Comparison of ENCODE assay signal across 22 cellular contexts in the genomic region with DNA sequence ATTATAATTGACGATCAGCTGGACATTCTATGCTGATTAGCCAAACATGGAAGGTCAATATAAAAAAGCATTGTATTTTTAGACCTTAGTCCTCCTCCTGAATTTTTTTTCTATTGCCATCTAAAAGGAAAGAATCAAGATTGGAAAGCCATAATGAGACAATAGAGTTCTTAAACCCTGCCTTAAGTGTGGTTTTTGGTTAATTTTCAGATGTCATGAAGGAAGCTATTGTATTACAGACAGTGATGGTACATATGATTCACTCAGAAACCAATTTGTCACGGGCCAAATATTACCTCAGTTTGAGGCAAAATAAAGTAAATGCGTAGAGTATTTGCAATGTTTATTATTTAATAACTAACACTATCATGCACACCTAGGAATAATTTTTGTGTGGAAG.
DNase-seq lines count a peak whose midpoint lies in the region; ATAC-seq and TF ChIP-seq lines count a peak whose summit lies in the region.
"Had no signal": no experiment of that assay in that cellular context is flagged by ENCODE, and none has a peak within 500 bp of the region (broad histone marks: within the 10 kb centered on the region; RNA-seq: fewer than 3 reads in every experiment).

No MANE protein-coding gene starts in this region.

- H3K36me3 ChIP-seq in SJCRH30 = no peaks in the 10 kb centered on the region
- H3K36me3 ChIP-seq: BE2C; BLaER1 treated with 17β-estradiol and CSF1 and Interleukin-3, amounts not matched to agents 10 nM and 100 nM had no signal

- H3K27ac Mint-ChIP-seq in Calu3 (ENCODE audit: unreplicated experiment) (no peak overlapping the region), immature natural killer cell (no peak overlapping the region)
- H3K27ac Mint-ChIP-seq: CD14-positive monocyte; CD4-positive, alpha-beta T cell; CD8-positive, alpha-beta memory T cell had no signal

- H3K9me3 Mint-ChIP-seq in Calu3 (ENCODE audit: low read depth, unreplicated experiment) (peaks cover 2% of the 10 kb centered on the region), immature natural killer cell (peaks cover 0 to 9% (median 0%) of the 10 kb centered on the region in 6 donors)

- intact Hi-C loops in Calu3 (cut with micrococcal nuclease; ENCODE audit: unreplicated experiment) = no loop called here

- ATAC-seq in GM18867 (IDR thresholded peaks at IDR 0.05; ENCODE audit: unreplicated experiment) = no peak
- ATAC-seq: A549, GM12878 had no signal

- H3K4me3 ChIP-seq in SJCRH30 = no peak overlapping the region
- H3K4me3 ChIP-seq: A549; BLaER1 treated with 17β-estradiol and CSF1 and Interleukin-3, amounts not matched to agents 10 nM and 100 nM; GM12878 had no signal

- H3K4me1 Mint-ChIP-seq in Calu3 (ENCODE audit: low read depth, unreplicated experiment) (no peaks in the 10 kb centered on the region), immature natural killer cell (no peaks in the 10 kb centered on the region)
- H3K4me1 Mint-ChIP-seq: CD14-positive monocyte; CD8-positive, alpha-beta memory T cell had no signal

- no TSS peak for BruUV-seq in Calu3 (replicated peaks; lab: Mats Ljungman, UMichigan)

- H3K27me3 ChIP-seq in SJCRH30 = no peaks in the 10 kb centered on the region
- H3K27me3 ChIP-seq: BE2C; BLaER1 treated with 17β-estradiol and CSF1 and Interleukin-3, amounts not matched to agents 10 nM and 100 nM had no signal

- peaks cover 14% of the 10 kb centered on the region for H3K4me1 ChIP-seq in SJCRH30
- H3K4me1 ChIP-seq: A549; BE2C; BLaER1 treated with 17β-estradiol and CSF1 and Interleukin-3, amounts not matched to agents 10 nM and 100 nM had no signal

- no peaks in the 10 kb centered on the region for H3K36me3 Mint-ChIP-seq in Calu3 (ENCODE audit: insufficient read depth, unreplicated experiment)
- H3K36me3 Mint-ChIP-seq in immature natural killer cell = peaks cover 0 to 3% (median 2%) of the 10 kb centered on the region in 3 donors
- H3K36me3 Mint-ChIP-seq: CD14-positive monocyte; CD8-positive, alpha-beta memory T cell had no signal

- H3K4me3 Mint-ChIP-seq in Calu3 (ENCODE audit: low read depth, unreplicated experiment) (no peak overlapping the region), immature natural killer cell (no peak overlapping the region)
- H3K4me3 Mint-ChIP-seq: CD14-positive monocyte; CD4-positive, alpha-beta T cell; CD8-positive, alpha-beta memory T cell had no signal

- CTCF ChIA-PET in Calu3 (lab: Charles Lee) = no interaction called here

- peak; percentile 1 for DNase-seq in COLO829 (ENCODE audit: low spot score)
- peak; percentile 44 for DNase-seq in HT1080 (ENCODE audit: low read depth)
- peak in 1 of 2 experiments; percentile 61 for DNase-seq in SJCRH30
- DNase-seq in Calu3 = no peak
- no peak for DNase-seq in immature natural killer cell
- DNase-seq: 8988T; ACHN; AML-193; BE2C; CD4-positive, alpha-beta T cell; CD8-positive, alpha-beta memory T cell; COR-L47; DMS153; DND-41; GOT3; H7; HCEC 1CT had no signal

- H3K27me3 Mint-ChIP-seq in Calu3 (ENCODE audit: unreplicated experiment) (no peaks in the 10 kb centered on the region), immature natural killer cell (ENCODE audit: low read depth in 3 of 3) (peaks cover 0 to 4% (median 0%) of the 10 kb centered on the region in 3 donors)
- H3K27me3 Mint-ChIP-seq: CD4-positive, alpha-beta T cell; CD8-positive, alpha-beta memory T cell had no signal

- peak overlapping the region; percentile 75 for H3K27ac ChIP-seq in SJCRH30
- H3K27ac ChIP-seq: A549; BLaER1 treated with 17β-estradiol and CSF1 and Interleukin-3, amounts not matched to agents 10 nM and 100 nM had no signal

- TF ChIP-seq CTCF in Calu3 (IDR thresholded peaks at IDR 0.05; ENCODE audit: unreplicated experiment) = no peak

- H3K9me3 ChIP-seq in SJCRH30 (replicated peaks) = 0 out of 2 replicates have a peak, but pooled peaks cover 2% of the 10 kb centered on the region
- H3K9me3 ChIP-seq: A549; BE2C; BLaER1 treated with 17β-estradiol and CSF1 and Interleukin-3, amounts not matched to agents 10 nM and 100 nM had no signal

Comparison
In these comparisons a context has a peak if more than half of its experiments do, and no peak if none do; other contexts are left out.
1. DNase-seq: peak in COLO829 (single experiment) and HT1080 (single experiment); none in Calu3 (single experiment) and immature natural killer cell (0 of 3).